ENCODE assay signal across 1 cellular context in the genomic region with DNA sequence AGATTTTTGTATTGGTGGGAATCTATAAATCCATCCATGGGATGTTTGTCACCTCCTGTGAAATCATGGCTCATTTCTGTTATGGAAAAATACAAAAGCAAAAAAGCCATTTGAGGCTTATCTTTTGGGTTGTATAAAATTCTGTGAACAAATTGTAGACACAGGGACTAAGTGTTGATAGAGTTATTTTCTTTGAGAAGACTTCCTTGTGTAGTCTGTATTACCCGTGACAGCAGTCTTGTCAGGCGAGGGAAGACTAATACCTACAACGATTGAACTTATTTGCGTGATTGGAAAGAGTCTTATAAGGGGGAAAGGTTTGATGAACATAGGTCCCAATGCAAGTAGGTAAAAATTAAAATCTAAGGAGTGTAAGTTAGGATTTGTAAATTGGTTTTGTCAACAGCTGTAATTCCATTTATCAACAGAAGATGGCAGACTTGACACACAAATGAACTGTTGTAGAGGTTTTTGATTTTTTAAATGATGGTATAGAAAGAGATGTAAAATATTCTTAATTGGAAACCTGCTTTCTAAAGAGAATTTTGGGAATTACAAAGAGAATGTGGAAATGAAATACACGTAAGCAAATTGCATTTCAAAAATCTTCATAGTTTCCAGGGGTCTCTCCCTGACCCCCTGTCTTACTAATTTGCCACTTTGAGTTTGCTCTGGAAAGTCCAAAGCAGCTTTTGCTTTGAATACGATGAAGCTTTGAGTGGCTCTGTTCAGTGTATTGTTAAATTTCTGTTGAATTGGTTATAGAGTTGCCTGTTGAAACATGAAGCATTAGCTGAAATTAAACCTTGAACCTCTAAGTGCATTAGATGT.
TF ChIP-seq lines count a peak whose summit lies in the region.

No MANE protein-coding gene starts in this region.

TF ChIP-seq in H1, 55 proteins besides CTCF, POLR2A, EP300 and RAD21:
- TF ChIP-seq CBX8 (IDR thresholded peaks at IDR 0.05; ENCODE audit: borderline replicate concordance, low read depth, low read length): no peak
- no peak for TF ChIP-seq SP1 (IDR thresholded peaks at IDR 0.05; ENCODE audit: low read depth, low read length)
- no peak for TF ChIP-seq RXRA (IDR thresholded peaks at IDR 0.05; ENCODE audit: insufficient read depth, low read depth, low read length)
- TF ChIP-seq CHD1 (IDR thresholded peaks at IDR 0.05; ENCODE audit: low read depth, low read length): no peak
- no peak for TF ChIP-seq KDM5A (IDR thresholded peaks at IDR 0.05; ENCODE audit: low read length)
- TF ChIP-seq NANOG (IDR thresholded peaks at IDR 0.05; ENCODE audit: insufficient read depth, low read depth, low read length, poor library complexity, severe bottlenecking): no peak
- TF ChIP-seq, protein P1, sequence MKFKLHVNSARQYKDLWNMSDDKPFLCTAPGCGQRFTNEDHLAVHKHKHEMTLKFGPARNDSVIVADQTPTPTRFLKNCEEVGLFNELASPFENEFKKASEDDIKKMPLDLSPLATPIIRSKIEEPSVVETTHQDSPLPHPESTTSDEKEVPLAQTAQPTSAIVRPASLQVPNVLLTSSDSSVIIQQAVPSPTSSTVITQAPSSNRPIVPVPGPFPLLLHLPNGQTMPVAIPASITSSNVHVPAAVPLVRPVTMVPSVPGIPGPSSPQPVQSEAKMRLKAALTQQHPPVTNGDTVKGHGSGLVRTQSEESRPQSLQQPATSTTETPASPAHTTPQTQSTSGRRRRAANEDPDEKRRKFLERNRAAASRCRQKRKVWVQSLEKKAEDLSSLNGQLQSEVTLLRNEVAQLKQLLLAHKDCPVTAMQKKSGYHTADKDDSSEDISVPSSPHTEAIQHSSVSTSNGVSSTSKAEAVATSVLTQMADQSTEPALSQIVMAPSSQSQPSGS (IDR thresholded peaks at IDR 0.05; ENCODE audit: low read length): no peak
- TF ChIP-seq RBBP5 (IDR thresholded peaks at IDR 0.05; ENCODE audit: borderline replicate concordance, low read depth, low read length): no peak
- no peak for TF ChIP-seq SAP30 (IDR thresholded peaks at IDR 0.05; ENCODE audit: insufficient read depth, insufficient replicate concordance, low read length)
- no peak for TF ChIP-seq ATF3 (IDR thresholded peaks at IDR 0.05; ENCODE audit: insufficient read depth, low read depth, low read length)
- no peak for TF ChIP-seq CEBPB (IDR thresholded peaks at IDR 0.05; ENCODE audit: low read depth, low read length)
- TF ChIP-seq HDAC2 (IDR thresholded peaks at IDR 0.05; ENCODE audit: borderline replicate concordance in 1 of 2, low read depth in 2 of 2, low read length in 2 of 2): no peak
- TF ChIP-seq GABPA (IDR thresholded peaks at IDR 0.05; ENCODE audit: borderline replicate concordance, insufficient read depth, low read length): no peak
- no peak for TF ChIP-seq RNF2 (IDR thresholded peaks at IDR 0.05; ENCODE audit: borderline replicate concordance, low read depth, low read length, missing control alignments, poor library complexity, severe bottlenecking)
- no peak for TF ChIP-seq POLR2AphosphoS5 (IDR thresholded peaks at IDR 0.05; ENCODE audit: low read depth, low read length)
- TF ChIP-seq GTF2F1 (IDR thresholded peaks at IDR 0.05; ENCODE audit: borderline replicate concordance, low read depth, low read length): no peak
- TF ChIP-seq POU5F1 (IDR thresholded peaks at IDR 0.05; ENCODE audit: low read depth, low read length): no peak
- no peak for TF ChIP-seq SP4 (IDR thresholded peaks at IDR 0.05; ENCODE audit: low read length)
